In genomic region chrX:46407753-46408130, GRCh38 we compare ENCODE assay signal across 25 cellular contexts.
DNase-seq lines count a peak whose midpoint lies in the region; ATAC-seq, FAIRE-seq and TF ChIP-seq lines count a peak whose summit lies in the region.
"Had no signal": no experiment of that assay in that cellular context is flagged by ENCODE, and none has a peak within 500 bp of the region (broad histone marks: within the 10 kb centered on the region; RNA-seq: fewer than 3 reads in every experiment).

No MANE protein-coding gene starts in this region.

- H3K9me3 ChIP-seq in mammary epithelial cell (replicated peaks; ENCODE audit: insufficient read depth, low read length) (no peaks in the 10 kb centered on the region), breast epithelium (no peaks in the 10 kb centered on the region), keratinocyte (ENCODE audit: control insufficient read depth, low read depth, low read length) (no peaks in the 10 kb centered on the region)
- H3K9me3 ChIP-seq: BLaER1, spleen had no signal

- H3K4me2 ChIP-seq in mammary epithelial cell (ENCODE audit: insufficient read depth, low read depth, low read length) (no peak overlapping the region), keratinocyte (ENCODE audit: control insufficient read depth, extremely low read depth, insufficient read depth, low read depth, low read length) (no peak overlapping the region)
- H3K4me2 ChIP-seq: BLaER1 had no signal

- TF ChIP-seq CTCF in mammary epithelial cell (conservative IDR thresholded peaks at IDR 0.05 in 1 of 2, IDR thresholded peaks at IDR 0.05 in 1 of 2; ENCODE audit: extremely low read depth in 1 of 2, insufficient read depth in 1 of 2, low read depth in 1 of 2, low read length in 2 of 2) (no peak), breast epithelium (IDR thresholded peaks at IDR 0.05) (no peak), keratinocyte (optimal IDR thresholded peaks at IDR 0.05 in 1 of 3, IDR thresholded peaks at IDR 0.05 in 1 of 3, conservative IDR thresholded peaks at IDR 0.05 in 1 of 3; ENCODE audit: extremely low read depth in 1 of 3, insufficient read depth in 2 of 3, low read length in 3 of 3) (no peak)

- no peaks in the 10 kb centered on the region for H3K9me1 ChIP-seq in keratinocyte (ENCODE audit: control insufficient read depth, extremely low read depth, insufficient read depth, low read length)

- H3K79me2 ChIP-seq in mammary epithelial cell (ENCODE audit: insufficient read depth, low read length) (no peaks in the 10 kb centered on the region), keratinocyte (ENCODE audit: control insufficient read depth, insufficient read depth, low read length) (no peaks in the 10 kb centered on the region)

- no peaks in the 10 kb centered on the region for H4K20me1 ChIP-seq in mammary epithelial cell (ENCODE audit: insufficient read depth, low read length)
- no peaks in the 10 kb centered on the region for H4K20me1 ChIP-seq in keratinocyte (ENCODE audit: control insufficient read depth, extremely low read depth, insufficient read depth, low read length)
- H4K20me1 ChIP-seq: BLaER1 had no signal

- H3K27ac ChIP-seq in mammary epithelial cell (ENCODE audit: insufficient read depth, low read depth, low read length) (no peak overlapping the region), breast epithelium (no peak overlapping the region), keratinocyte (ENCODE audit: control insufficient read depth, insufficient read depth, low read length) (no peak overlapping the region)
- H3K27ac ChIP-seq: BLaER1, RWPE1, spleen had no signal

- H2AFZ ChIP-seq in mammary epithelial cell (ENCODE audit: low read depth, low read length) (peak overlapping the region; percentile 14), keratinocyte (ENCODE audit: control insufficient read depth, low read length) (no peak overlapping the region)

- no peak for TF ChIP-seq POLR2A in breast epithelium (IDR thresholded peaks at IDR 0.05)

- no peak overlapping the region for H3K9ac ChIP-seq in mammary epithelial cell (ENCODE audit: insufficient read depth, low read length)
- H3K9ac ChIP-seq in keratinocyte (ENCODE audit: control insufficient read depth, extremely low read depth, insufficient read depth, low read length), result no peak overlapping the region
- H3K9ac ChIP-seq: BLaER1 had no signal

- DNase-seq in mammary epithelial cell (no peak), breast epithelium (ENCODE audit: low spot score in 2 of 2) (no peak), astrocyte of the hippocampus (ENCODE audit: low read depth, low spot score) (peak; percentile 10), keratinocyte (ENCODE audit: low read depth, low spot score) (no peak), HK-2 (ENCODE audit: unreplicated experiment) (no peak), RKO (ENCODE audit: low spot score) (no peak)
- DNase-seq: 8988T; activated CD8-positive, alpha-beta T cell treated with anti-CD3 and anti-CD28 coated beads for 36 hours; activated naive CD4-positive, alpha-beta T cell; amygdala; central memory CD4-positive, alpha-beta T cell; GDM1; NCI-H1694 treated with DMSO at 0.1 percent for 48 hours; NCI-H2171 treated with DMSO at 0.1 percent for 48 hours; NCI-H526 treated with DMSO at 0.1 percent for 48 hours; spleen; stimulated activated CD4-positive, alpha-beta T cell treated with anti-CD3 and anti-CD28 coated beads, Interleukin-4, amount 100 ng/mL, for 1 hour; stimulated activated naive CD4-positive, alpha-beta T cell; T1000 had no signal

- 63% methylated on average over 2 of the region's 2 CpGs for WGBS in mammary epithelial cell (ENCODE audit: low coverage, missing lambda C conversion rate)

- no peaks in the 10 kb centered on the region for H3K36me3 ChIP-seq in mammary epithelial cell (ENCODE audit: insufficient read depth, low read length)
- no peaks in the 10 kb centered on the region for H3K36me3 ChIP-seq in breast epithelium
- H3K36me3 ChIP-seq in keratinocyte (ENCODE audit: control insufficient read depth in 2 of 2, extremely low read depth in 1 of 2, insufficient read depth in 2 of 2, low read length in 2 of 2), result no peaks in the 10 kb centered on the region
- H3K36me3 ChIP-seq: BLaER1, spleen had no signal

- H3K4me1 ChIP-seq in mammary epithelial cell (ENCODE audit: insufficient read depth, low read length), result peaks cover 5% of the 10 kb centered on the region
- H3K4me1 ChIP-seq in breast epithelium, result no peaks in the 10 kb centered on the region
- no peaks in the 10 kb centered on the region for H3K4me1 ChIP-seq in keratinocyte (ENCODE audit: control insufficient read depth, extremely low read depth, insufficient read depth, low read length)
- H3K4me1 ChIP-seq: spleen had no signal

- H3K4me3 ChIP-seq in mammary epithelial cell (replicated peaks in 1 of 3; ENCODE audit: insufficient read depth in 1 of 3, low read depth in 2 of 3, low read length in 3 of 3), result no peak overlapping the region
- no peak overlapping the region for H3K4me3 ChIP-seq in breast epithelium
- H3K4me3 ChIP-seq in keratinocyte (ENCODE audit: control insufficient read depth in 2 of 3, extremely low read depth in 1 of 3, insufficient read depth in 2 of 3, low read depth in 1 of 3, low read length in 3 of 3), result no peak overlapping the region
- H3K4me3 ChIP-seq: BLaER1, spleen had no signal

- intact Hi-C loops in mammary epithelial cell (cut with micrococcal nuclease) (loop anchor here (1.0 kb wide), 4 partner anchors 26 to 1220 kb away; no protein-coding TSS in a partner anchor), breast epithelium (cut with DNase I; ENCODE audit: low total_unique reads) (no loop called here)

- dilution Hi-C loops in mammary epithelial cell (cut with HindIII; ENCODE audit: low sequenced_read_pairs) (no loop called here), keratinocyte (cut with MboI; ENCODE audit: extremely low pct_ligation_motif_present, low sequenced_read_pairs) (no loop called here)

- in situ Hi-C loops in mammary epithelial cell (cut with MboI; ENCODE audit: low sequenced_read_pairs in 2 of 2), result no loop called here

- no peak for ATAC-seq in GM21786 (IDR thresholded peaks at IDR 0.05; ENCODE audit: unreplicated experiment)
- no peak for ATAC-seq in HG02852 (IDR thresholded peaks at IDR 0.05; ENCODE audit: unreplicated experiment)
- ATAC-seq: activated CD4-positive, CD25-positive, alpha-beta regulatory T cell treated with anti-CD3 and anti-CD28 coated beads, Interleukin-2, amount 50 U/mL, for 24 hours; activated CD8-positive, alpha-beta T cell treated with anti-CD3 and anti-CD28 coated beads for 36 hours had no signal

- peak; percentile 26 for FAIRE-seq in keratinocyte (lab: Jason Lieb, UNC)
- FAIRE-seq: HTR-8/SVneo had no signal

- CTCF ChIA-PET in mammary epithelial cell (lab: Charles Lee; ENCODE audit: low non-redundant PET), result interaction anchor here (1.0 kb wide), 1 partner anchor 26 kb away, joined by 3 read pairs; no protein-coding TSS in a partner anchor

- BruUV-seq in mammary epithelial cell (replicated peaks; lab: Mats Ljungman, UMichigan), result no TSS peak

- no peaks in the 10 kb centered on the region for H3K27me3 ChIP-seq in mammary epithelial cell (ENCODE audit: insufficient read depth, low read length)
- peaks cover 0 to 19% of the 10 kb centered on the region in 2 donors for H3K27me3 ChIP-seq in breast epithelium
- H3K27me3 ChIP-seq in keratinocyte (ENCODE audit: control insufficient read depth, extremely low read depth, insufficient read depth, low read length), result peaks cover 5% of the 10 kb centered on the region
- H3K27me3 ChIP-seq: BLaER1 had no signal
